31 cellular contexts compared by ENCODE assay signal in the genomic region with DNA sequence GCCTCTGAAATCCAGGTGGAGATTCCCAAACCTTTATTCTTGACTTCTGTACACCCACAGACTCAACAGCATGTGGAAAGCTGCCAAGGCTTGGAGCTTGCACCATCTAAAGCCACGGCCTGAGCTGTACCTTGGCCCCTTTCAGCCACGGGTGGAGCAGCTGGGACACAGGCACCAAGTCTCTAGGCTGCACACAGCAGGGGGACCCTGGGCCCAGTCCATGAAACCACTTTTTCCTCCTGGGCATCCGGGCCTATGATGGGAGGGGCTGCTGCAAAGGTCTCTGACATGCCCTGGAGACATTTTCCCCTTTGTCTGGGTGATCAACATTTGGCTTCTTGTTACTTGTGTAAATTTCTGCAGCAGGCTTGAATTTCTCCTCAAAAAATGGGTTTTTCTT. TPM values are rescaled to one million over a fixed set of nuclear protein-coding genes. Genes with fewer than 3 reads are reported as not detected.
"Had no signal": no experiment of that assay in that cellular context is flagged by ENCODE, and none has a peak within 500 bp of the region (broad histone marks: within the 10 kb centered on the region; RNA-seq: fewer than 3 reads in every experiment).

No MANE protein-coding gene starts in this region.

- ATAC-seq: naive thymus-derived CD4-positive, alpha-beta T cell; natural killer cell; psoas muscle; right cardiac atrium; right lobe of liver; stimulated activated memory B cell treated with anti-CD40 and anti-IgM and Interleukin-4, amounts not matched to agents 10 μg/mL and 1 μg/mL and 100 μg/mL, for 72 hours; stimulated activated naive CD8-positive, alpha-beta T cell treated with anti-CD3 and anti-CD28 coated beads, Interleukin-15, amount 100 ng/mL, for 72 hours; stimulated activated naive CD8-positive, alpha-beta T cell treated with anti-CD3 and anti-CD28 coated beads, Interleukin-15, Interleukin-2, amounts not matched to agents 100 U/mL and 50 U/mL, for 24 hours had no signal

- H3K9me3 Mint-ChIP-seq: naive thymus-derived CD4-positive, alpha-beta T cell; natural killer cell; neural progenitor cell; stimulated activated memory B cell treated with anti-CD40 and anti-IgM and Interleukin-4, amounts not matched to agents 10 μg/mL and 1 μg/mL and 100 μg/mL, for 72 hours had no signal

- H3K4me3 ChIP-seq: neural progenitor cell, ovary, psoas muscle, right lobe of liver, sigmoid colon, smooth muscle cell, spleen, thoracic aorta, thyroid gland, tibial nerve, upper lobe of left lung, vagina had no signal

- H3K36me3 Mint-ChIP-seq: naive thymus-derived CD4-positive, alpha-beta T cell; natural killer cell; neural progenitor cell; stimulated activated memory B cell treated with anti-CD40 and anti-IgM and Interleukin-4, amounts not matched to agents 10 μg/mL and 1 μg/mL and 100 μg/mL, for 72 hours had no signal

- H3K9me3 ChIP-seq: ovary, psoas muscle, right lobe of liver, sigmoid colon, spleen, thoracic aorta, thyroid gland, tibial nerve, upper lobe of left lung, vagina had no signal

- H3K36me3 ChIP-seq: neural progenitor cell, ovary, right lobe of liver, sigmoid colon, spleen, thoracic aorta, thyroid gland, tibial nerve, upper lobe of left lung, vagina had no signal

- H3K27me3 ChIP-seq: neural progenitor cell, ovary, right lobe of liver, sigmoid colon, spleen, thyroid gland, tibial nerve, upper lobe of left lung, vagina had no signal

- FAIRE-seq: urothelium cell line had no signal

- H3K27ac ChIP-seq: neural progenitor cell, ovary, parathyroid adenoma, psoas muscle, right lobe of liver, sigmoid colon, spleen, thoracic aorta, thyroid gland, tibial nerve, upper lobe of left lung, vagina had no signal

- H3K4me3 Mint-ChIP-seq: naive thymus-derived CD4-positive, alpha-beta T cell; natural killer cell; nephron; neural progenitor cell; stimulated activated memory B cell treated with anti-CD40 and anti-IgM and Interleukin-4, amounts not matched to agents 10 μg/mL and 1 μg/mL and 100 μg/mL, for 72 hours; stimulated activated naive CD8-positive, alpha-beta T cell treated with anti-CD3 and anti-CD28 coated beads, Interleukin-15, amount 100 ng/mL, for 72 hours had no signal

- H3K4me1 ChIP-seq: neural progenitor cell, parathyroid adenoma, psoas muscle, right lobe of liver, sigmoid colon, spleen, thyroid gland, tibial nerve, upper lobe of left lung, vagina had no signal

- H3K27me3 Mint-ChIP-seq: progenitor cell of endocrine pancreas; stimulated activated naive CD8-positive, alpha-beta T cell treated with anti-CD3 and anti-CD28 coated beads, Interleukin-15, amount 100 ng/mL, for 72 hours had no signal

- H3K27ac Mint-ChIP-seq: naive thymus-derived CD4-positive, alpha-beta T cell; natural killer cell; nephron; neural progenitor cell; progenitor cell of endocrine pancreas; stimulated activated memory B cell treated with anti-CD40 and anti-IgM and Interleukin-4, amounts not matched to agents 10 μg/mL and 1 μg/mL and 100 μg/mL, for 72 hours had no signal

- DNase-seq: naive thymus-derived CD4-positive, alpha-beta T cell; natural killer cell; occipital lobe; ovary; posterior cingulate gyrus; psoas muscle; right cardiac atrium; right lobe of liver; sigmoid colon; spleen; stimulated activated CD4-positive, alpha-beta T cell treated with anti-CD3 and anti-CD28 coated beads, Interleukin-12 subunit alpha, Interleukin-12 subunit beta, amount 100 ng/mL, for 4 hours; stimulated activated CD4-positive, alpha-beta T cell treated with anti-CD3 and anti-CD28 coated beads, Interleukin-1b, Interleukin-23, amount 100 ng/mL, for 48 hours; stimulated activated CD4-positive, alpha-beta T cell treated with anti-CD3 and anti-CD28 coated beads, Interleukin-4, amount 100 ng/mL, for 1 hour; stimulated activated CD4-positive, alpha-beta T cell treated with anti-CD3 and anti-CD28 coated beads, Interleukin-4, amount 100 ng/mL, for 4 hours; stimulated activated CD8-positive, alpha-beta memory T cell treated with anti-CD3 and anti-CD28 coated beads, Interleukin-4, amount 100 ng/mL, for 48 hours; stimulated activated naive CD4-positive, alpha-beta T cell; stimulated activated naive CD8-positive, alpha-beta T cell treated with anti-CD3 and anti-CD28 coated beads, Interleukin-15, amount 100 ng/mL, for 72 hours; stimulated activated naive CD8-positive, alpha-beta T cell treated with anti-CD3 and anti-CD28 coated beads, Interleukin-15, Interleukin-2, amounts not matched to agents 100 U/mL and 50 U/mL, for 24 hours; thyroid gland; trophoblast cell had no signal

- H3K4me1 Mint-ChIP-seq: nephron, neural progenitor cell had no signal

RNA-seq across cellular contexts. Expression of a gene that starts 32.0 kb away (rescaled TPM):
- polyA plus RNA-seq: smooth muscle cell had no signal
